In the genomic region with DNA sequence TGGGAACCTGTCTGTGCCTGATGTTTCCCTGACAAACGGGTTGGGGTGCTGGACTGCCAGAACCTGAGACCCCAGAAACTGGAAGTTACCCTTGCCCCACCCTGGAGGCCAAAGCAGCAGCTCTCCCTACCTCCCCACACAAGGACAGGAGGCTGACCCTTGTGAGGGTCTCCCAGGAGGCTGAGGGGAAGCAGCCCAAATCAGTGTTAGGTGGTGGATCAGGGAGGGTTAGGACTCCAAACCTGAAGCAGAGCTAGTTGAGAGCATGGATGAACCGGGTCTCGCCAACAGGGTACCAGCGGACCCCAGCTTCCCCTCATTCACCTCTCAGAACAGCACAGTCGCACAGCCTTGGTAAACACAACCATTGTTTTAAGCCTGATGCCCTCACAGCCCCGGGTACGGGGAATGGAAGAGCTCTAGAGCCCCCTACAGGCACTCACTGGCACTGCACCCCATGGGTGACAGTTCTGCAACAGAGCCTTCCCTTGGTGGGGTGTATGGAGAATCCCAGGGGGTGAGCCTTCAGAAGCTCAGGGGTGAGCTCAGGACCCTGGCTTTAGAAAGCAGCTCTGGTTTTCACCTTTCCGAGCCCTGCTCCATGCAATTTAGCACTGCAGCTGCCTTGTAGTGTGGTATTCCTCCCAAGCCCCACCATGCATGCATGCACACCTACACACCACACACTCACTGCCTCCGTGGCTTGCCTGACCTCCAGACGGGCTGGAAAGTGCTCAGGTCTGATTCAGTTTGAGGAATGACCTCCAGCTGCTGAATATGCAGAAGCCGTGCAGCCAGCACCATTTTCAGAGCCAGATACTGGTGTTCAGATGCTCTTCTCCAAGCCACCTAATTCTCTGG, we compare ENCODE assay signal across 8 cellular contexts. TPM values are rescaled to one million over a fixed set of nuclear protein-coding genes. Genes with fewer than 3 reads are reported as not detected.
DNase-seq lines count a peak whose midpoint lies in the region; ATAC-seq and TF ChIP-seq lines count a peak whose summit lies in the region.

No MANE protein-coding gene starts in this region.

- TF ChIP-seq EP300 in Ishikawa (IDR thresholded peaks at IDR 0.05; ENCODE audit: borderline replicate concordance) (no peak), suprapubic skin (IDR thresholded peaks at IDR 0.05) (no peak)

- H3K27ac ChIP-seq in Peyer's patch (no peak overlapping the region), foreskin keratinocyte (no peak overlapping the region), suprapubic skin (no peak overlapping the region)

- H3K4me3 ChIP-seq in Peyer's patch (no peak overlapping the region), suprapubic skin (no peak overlapping the region)

- WGBS in suprapubic skin, result 34% methylated on average over 8 of the region's 11 CpGs

- TF ChIP-seq CTCF in Peyer's patch (IDR thresholded peaks at IDR 0.05) (peak; percentile 11 to 82 (median 74)), foreskin keratinocyte (conservative IDR thresholded peaks at IDR 0.05) (peak; percentile 92), suprapubic skin (IDR thresholded peaks at IDR 0.05) (peak; percentile 25 to 96)

- H3K9me3 ChIP-seq in Peyer's patch (no peaks in the 10 kb centered on the region), suprapubic skin (no peaks in the 10 kb centered on the region)

- TF ChIP-seq POLR2A in Peyer's patch (IDR thresholded peaks at IDR 0.05), result no peak
- TF ChIP-seq POLR2A in suprapubic skin (IDR thresholded peaks at IDR 0.05), result no peak

- ATAC-seq in foreskin keratinocyte, result peak; percentile 77

- no peaks in the 10 kb centered on the region for H3K4me1 ChIP-seq in Peyer's patch
- peaks cover 5% of the 10 kb centered on the region for H3K4me1 ChIP-seq in foreskin keratinocyte
- peaks cover 2% of the 10 kb centered on the region for H3K4me1 ChIP-seq in suprapubic skin

- DNase-seq in NCI-H1436 (lab: John Stamatoyannopoulos, UW) (peak; percentile 56), NCI-H1436 treated with DMSO at 0.1 percent for 48 hours (lab: John Stamatoyannopoulos, UW) (no peak), Peyer's patch (peak in 2 of 3 donors; percentile 70 to 76), foreskin keratinocyte (peak in 1 of 2 donors; percentile 44), non-pigmented ciliary epithelial cell (ENCODE audit: low read depth) (peak; percentile 14), suprapubic skin (ENCODE audit: low spot score in 2 of 2) (peak in 1 of 2 donors; percentile 71)
- peak; percentile 19 to 35 for DNase-seq in activated T-helper 1 cell treated with anti-CD3 and anti-CD28 coated beads, Interleukin-2, amount 50 U/mL, for 16 hours (ENCODE audit: low read depth in 1 of 2, low spot score in 1 of 2)

- TF ChIP-seq RAD21 in Ishikawa (IDR thresholded peaks at IDR 0.05; ENCODE audit: low read depth), result peak; percentile 96

- H3K36me3 ChIP-seq in Peyer's patch, result no peaks in the 10 kb centered on the region
- H3K36me3 ChIP-seq in suprapubic skin, result no peaks in the 10 kb centered on the region

- no peaks in the 10 kb centered on the region for H3K27me3 ChIP-seq in Peyer's patch
- peaks cover 43% of the 10 kb centered on the region for H3K27me3 ChIP-seq in foreskin keratinocyte
- peaks cover 54% of the 10 kb centered on the region for H3K27me3 ChIP-seq in suprapubic skin

TF ChIP-seq in Ishikawa, 13 proteins besides CTCF, POLR2A, EP300 and RAD21:
- TF ChIP-seq EGR1 (IDR thresholded peaks at IDR 0.05) (no peak), YY1 (IDR thresholded peaks at IDR 0.05; ENCODE audit: low read depth) (no peak), CREB1 (IDR thresholded peaks at IDR 0.05; ENCODE audit: low read depth) (no peak), TAF1 (IDR thresholded peaks at IDR 0.05; ENCODE audit: low read depth) (no peak), CEBPB (IDR thresholded peaks at IDR 0.05) (no peak), TEAD4 (IDR thresholded peaks at IDR 0.05) (no peak), FOXM1 (IDR thresholded peaks at IDR 0.05; ENCODE audit: borderline replicate concordance, low read depth) (no peak), ZBTB7A (IDR thresholded peaks at IDR 0.05; ENCODE audit: low read depth) (no peak), NFIC (IDR thresholded peaks at IDR 0.05) (no peak), TCF12 (IDR thresholded peaks at IDR 0.05; ENCODE audit: low read depth) (no peak)
- TF ChIP-seq, protein P1, sequence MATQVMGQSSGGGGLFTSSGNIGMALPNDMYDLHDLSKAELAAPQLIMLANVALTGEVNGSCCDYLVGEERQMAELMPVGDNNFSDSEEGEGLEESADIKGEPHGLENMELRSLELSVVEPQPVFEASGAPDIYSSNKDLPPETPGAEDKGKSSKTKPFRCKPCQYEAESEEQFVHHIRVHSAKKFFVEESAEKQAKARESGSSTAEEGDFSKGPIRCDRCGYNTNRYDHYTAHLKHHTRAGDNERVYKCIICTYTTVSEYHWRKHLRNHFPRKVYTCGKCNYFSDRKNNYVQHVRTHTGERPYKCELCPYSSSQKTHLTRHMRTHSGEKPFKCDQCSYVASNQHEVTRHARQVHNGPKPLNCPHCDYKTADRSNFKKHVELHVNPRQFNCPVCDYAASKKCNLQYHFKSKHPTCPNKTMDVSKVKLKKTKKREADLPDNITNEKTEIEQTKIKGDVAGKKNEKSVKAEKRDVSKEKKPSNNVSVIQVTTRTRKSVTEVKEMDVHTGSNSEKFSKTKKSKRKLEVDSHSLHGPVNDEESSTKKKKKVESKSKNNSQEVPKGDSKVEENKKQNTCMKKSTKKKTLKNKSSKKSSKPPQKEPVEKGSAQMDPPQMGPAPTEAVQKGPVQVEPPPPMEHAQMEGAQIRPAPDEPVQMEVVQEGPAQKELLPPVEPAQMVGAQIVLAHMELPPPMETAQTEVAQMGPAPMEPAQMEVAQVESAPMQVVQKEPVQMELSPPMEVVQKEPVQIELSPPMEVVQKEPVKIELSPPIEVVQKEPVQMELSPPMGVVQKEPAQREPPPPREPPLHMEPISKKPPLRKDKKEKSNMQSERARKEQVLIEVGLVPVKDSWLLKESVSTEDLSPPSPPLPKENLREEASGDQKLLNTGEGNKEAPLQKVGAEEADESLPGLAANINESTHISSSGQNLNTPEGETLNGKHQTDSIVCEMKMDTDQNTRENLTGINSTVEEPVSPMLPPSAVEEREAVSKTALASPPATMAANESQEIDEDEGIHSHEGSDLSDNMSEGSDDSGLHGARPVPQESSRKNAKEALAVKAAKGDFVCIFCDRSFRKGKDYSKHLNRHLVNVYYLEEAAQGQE (IDR thresholded peaks at IDR 0.05; ENCODE audit: low read depth), result no peak
- TF ChIP-seq, protein P2, sequence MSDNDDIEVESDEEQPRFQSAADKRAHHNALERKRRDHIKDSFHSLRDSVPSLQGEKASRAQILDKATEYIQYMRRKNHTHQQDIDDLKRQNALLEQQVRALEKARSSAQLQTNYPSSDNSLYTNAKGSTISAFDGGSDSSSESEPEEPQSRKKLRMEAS (IDR thresholded peaks at IDR 0.05), result no peak
- TF ChIP-seq, protein P3, sequence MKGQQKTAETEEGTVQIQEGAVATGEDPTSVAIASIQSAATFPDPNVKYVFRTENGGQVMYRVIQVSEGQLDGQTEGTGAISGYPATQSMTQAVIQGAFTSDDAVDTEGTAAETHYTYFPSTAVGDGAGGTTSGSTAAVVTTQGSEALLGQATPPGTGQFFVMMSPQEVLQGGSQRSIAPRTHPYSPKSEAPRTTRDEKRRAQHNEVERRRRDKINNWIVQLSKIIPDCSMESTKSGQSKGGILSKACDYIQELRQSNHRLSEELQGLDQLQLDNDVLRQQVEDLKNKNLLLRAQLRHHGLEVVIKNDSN (IDR thresholded peaks at IDR 0.05), result no peak

RNA-seq across cellular contexts. Expression of a gene that starts 11.2 kb away (rescaled TPM):
- total RNA-seq in Peyer's patch (1 to 10 TPM in 1 of 4 donors, not detected in 3; 1.2 TPM), foreskin keratinocyte (not detected in 2 replicates), suprapubic skin (under 1 TPM in 1 of 4 donors, not detected in 3; 0.38 TPM)
- polyA plus RNA-seq in foreskin keratinocyte, result not detected in 2 replicates
